8 cellular contexts compared by ENCODE assay signal in the genomic region with DNA sequence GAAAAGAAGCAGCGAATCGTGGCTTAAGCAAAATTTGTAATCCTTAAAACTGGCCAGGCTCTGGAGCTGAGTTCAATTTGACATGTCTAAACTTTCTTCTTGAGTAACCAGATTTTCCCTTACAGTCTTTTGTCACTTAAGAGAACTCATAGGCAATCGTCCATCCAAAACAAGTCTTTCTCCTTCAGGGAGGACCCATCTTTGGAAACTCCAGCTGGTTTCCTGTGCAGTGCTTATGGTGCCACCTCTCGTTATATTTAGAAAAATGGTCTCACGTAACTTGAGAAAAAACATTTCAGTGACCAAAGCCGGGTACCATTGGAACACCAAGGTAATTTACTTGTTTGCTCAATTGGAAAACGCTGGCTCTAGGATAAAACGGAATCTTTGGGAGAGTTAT. TPM values are rescaled to one million over a fixed set of nuclear protein-coding genes. Genes with fewer than 3 reads are reported as not detected.
DNase-seq lines count a peak whose midpoint lies in the region; ATAC-seq and TF ChIP-seq lines count a peak whose summit lies in the region.

No MANE protein-coding gene starts in this region.

- H3K4me3 Mint-ChIP-seq in naive B cell, result peak overlapping the region; percentile 89 to 98 (median 96)

- DNase-seq in GM13977 (ENCODE audit: low spot score) (no peak), OCI-M1 (lab: John Stamatoyannopoulos, UW) (peak; percentile 89), dorsolateral prefrontal cortex (no peak), naive B cell (no peak), middle frontal gyrus (ENCODE audit: extremely low spot score, low spot score) (no peak), LoVo (ENCODE audit: low spot score) (no peak), germinal center (ENCODE audit: low spot score) (no peak), NCI-H1436 (lab: John Stamatoyannopoulos, UW) (no peak)

- H3K36me3 Mint-ChIP-seq in naive B cell, result no peaks in the 10 kb centered on the region

- H3K27ac Mint-ChIP-seq in naive B cell, result peak overlapping the region; percentile 58 to 98 (median 96)

- TF ChIP-seq CTCF in GM13977 (IDR thresholded peaks at IDR 0.05; ENCODE audit: extremely low read depth, insufficient read depth, missing control alignments), result peak; percentile 16
- peak in 15 of 56 donors; percentile 7 to 36 (median 24) for TF ChIP-seq CTCF in dorsolateral prefrontal cortex (IDR thresholded peaks at IDR 0.05 in 54 of 56, conservative IDR thresholded peaks at IDR 0.05 in 2 of 56; ENCODE audit: low read depth in 1 of 56, partially characterized antibody in 56 of 56)

- peak overlapping the region in 50 of 59 donors; percentile 4 to 94 (median 86) for H3K27ac ChIP-seq in dorsolateral prefrontal cortex

- H3K4me3 ChIP-seq in dorsolateral prefrontal cortex, result peak overlapping the region in 51 of 59 donors; percentile 6 to 96 (median 86)

- no peak for ATAC-seq in naive B cell (ENCODE audit: low read depth in 2 of 2)

- peaks cover 48 to 74% (median 53%) of the 10 kb centered on the region in 3 donors for H3K4me1 Mint-ChIP-seq in naive B cell

- H3K27me3 Mint-ChIP-seq in naive B cell, result no peaks in the 10 kb centered on the region

- no peaks in the 10 kb centered on the region for H3K9me3 Mint-ChIP-seq in naive B cell

- H3K27me3 ChIP-seq in dorsolateral prefrontal cortex, result no peaks in the 10 kb centered on the region

- intact Hi-C loops in dorsolateral prefrontal cortex (cut with DNase I), result loop anchor here (10.0 kb wide), 3 partner anchors 59 to 531 kb away; no protein-coding TSS in a partner anchor

- in situ Hi-C loops in GM13977 (cut with MboI; ENCODE audit: low pct_unique_long_range_greater_than_20kb, low sequenced_read_pairs, unreplicated experiment), result no loop called here

RNA-seq across cellular contexts. Expression of gene PTTG1IP, which starts 1.9 kb away (rescaled TPM):
- total RNA-seq in dorsolateral prefrontal cortex, result 100 to 1,000 TPM in 67 of 120 experiments, 10 to 100 TPM in 53; 59.2 to 243 (median 103) TPM
- polyA plus RNA-seq in naive B cell (ENCODE audit: low read depth in 6 of 6), result 10 to 100 TPM; 28.1 to 43.5 (median 36.1) TPM

RNA-seq across cellular contexts. Expression of gene ITGB2, which starts 45.4 kb away (rescaled TPM):
- 100 to 1,000 TPM in 1 of 120 experiments, 10 to 100 TPM in 116, 1 to 10 TPM in 3; 8.2 to 105 (median 26.7) TPM for total RNA-seq in dorsolateral prefrontal cortex
- polyA plus RNA-seq in naive B cell (ENCODE audit: low read depth in 6 of 6), result 100 to 1,000 TPM; 220 to 346 (median 303) TPM

RNA-seq across cellular contexts. Expression of gene SUMO3, which starts 57.5 kb away (rescaled TPM):
- 100 to 1,000 TPM in 16 of 120 experiments, 10 to 100 TPM in 104; 44.1 to 127 (median 83.9) TPM for total RNA-seq in dorsolateral prefrontal cortex
- 100 to 1,000 TPM in 1 of 6 donors, 10 to 100 TPM in 5; 71.2 to 100 (median 79.5) TPM for polyA plus RNA-seq in naive B cell (ENCODE audit: low read depth in 6 of 6)
